26 cellular contexts compared by ENCODE assay signal in the genomic region with DNA sequence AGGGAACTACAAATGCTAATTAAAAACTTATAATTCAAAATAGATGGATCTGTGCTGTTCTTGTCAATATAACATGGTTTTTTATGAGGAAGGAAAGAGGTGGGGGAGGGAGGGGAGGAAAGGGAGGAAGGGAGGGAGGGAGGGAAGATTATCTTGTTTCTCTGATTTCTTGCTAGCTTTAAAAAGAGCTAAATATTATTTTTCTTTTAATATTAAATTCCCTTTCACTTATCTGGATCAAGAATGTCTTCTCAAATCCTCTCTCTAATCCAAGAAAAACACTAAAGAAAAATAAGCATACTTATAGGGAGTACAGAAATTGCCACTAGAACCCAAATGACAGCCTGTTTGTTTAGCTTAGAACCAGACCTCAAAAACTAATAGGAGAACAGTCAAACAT. TPM values are rescaled to one million over a fixed set of nuclear protein-coding genes. Genes with fewer than 3 reads are reported as not detected.
DNase-seq lines count a peak whose midpoint lies in the region; ATAC-seq, FAIRE-seq and TF ChIP-seq lines count a peak whose summit lies in the region.
"Had no signal": no experiment of that assay in that cellular context is flagged by ENCODE, and none has a peak within 500 bp of the region (broad histone marks: within the 10 kb centered on the region; RNA-seq: fewer than 3 reads in every experiment).

No MANE protein-coding gene starts in this region.

- POLR2A ChIA-PET in HepG2 (lab: Yijun Ruan, JAX) (no interaction called here), K562 (lab: Yijun Ruan, JAX) (interaction anchor here (1.8 kb wide), 1 partner anchor 18 kb away, joined by 6 read pairs; no protein-coding TSS in a partner anchor)

- in situ Hi-C loops in HepG2 (cut with HindIII; ENCODE audit: extremely low pct_ligation_motif_present, low pct_unique_long_range_greater_than_20kb) (no loop called here), K562 (cut with MboI) (no loop called here), gastrocnemius medialis (cut with MboI; ENCODE audit: low sequenced_read_pairs in 4 of 4) (no loop called here)

- H4K20me1 ChIP-seq in HepG2 (ENCODE audit: insufficient read depth, low read length) (no peaks in the 10 kb centered on the region), K562 (replicated peaks; ENCODE audit: control insufficient read depth, insufficient read depth, low read length) (no peaks in the 10 kb centered on the region)
- H4K20me1 ChIP-seq: BLaER1 treated with 17β-estradiol and CSF1 and Interleukin-3, amounts not matched to agents 10 nM and 100 nM had no signal

- no peak overlapping the region for H2AFZ ChIP-seq in HepG2 (ENCODE audit: low read length)
- no peak overlapping the region for H2AFZ ChIP-seq in K562 (ENCODE audit: low read depth, low read length)

- FAIRE-seq in HepG2 (lab: Jason Lieb, UNC), result no peak
- no peak for FAIRE-seq in K562 (lab: Jason Lieb, UNC)
- FAIRE-seq: A549, D721Med, GM12878, GM12892, GM18507 had no signal

- H3K4me2 ChIP-seq in HepG2 (ENCODE audit: low read depth, low read length), result no peak overlapping the region
- no peak overlapping the region for H3K4me2 ChIP-seq in K562 (ENCODE audit: insufficient read depth, low read length)
- H3K4me2 ChIP-seq: A549; BLaER1 treated with 17β-estradiol and CSF1 and Interleukin-3, amounts not matched to agents 10 nM and 100 nM had no signal

- H3K4me1 ChIP-seq in HepG2 (ENCODE audit: insufficient read depth, low read length) (no peaks in the 10 kb centered on the region), right lobe of liver (no peaks in the 10 kb centered on the region), K562 (replicated peaks in 1 of 2; ENCODE audit: control insufficient read depth in 2 of 2, insufficient read depth in 2 of 2, low read length in 2 of 2) (no peaks in the 10 kb centered on the region), gastrocnemius medialis (peaks cover 30 to 31% of the 10 kb centered on the region in 2 donors)
- H3K4me1 ChIP-seq: A549, Caco-2 had no signal

- TF ChIP-seq EP300 in HepG2 (IDR thresholded peaks at IDR 0.05; ENCODE audit: low read depth in 2 of 2, low read length in 2 of 2) (no peak), HepG2 (CRISPR knock-in tag; IDR thresholded peaks at IDR 0.05; ENCODE audit: borderline replicate concordance) (no peak), K562 (IDR thresholded peaks at IDR 0.05; ENCODE audit: low read length) (no peak)

- TF ChIP-seq CTCF in HepG2 (CRISPR knock-in tag; IDR thresholded peaks at IDR 0.05) (no peak), right lobe of liver (IDR thresholded peaks at IDR 0.05) (no peak), K562 (IDR thresholded peaks at IDR 0.05 in 2 of 3, conservative IDR thresholded peaks at IDR 0.05 in 1 of 3; ENCODE audit: insufficient read depth in 2 of 3, low read depth in 1 of 3, low read length in 3 of 3) (no peak), gastrocnemius medialis (IDR thresholded peaks at IDR 0.05 in 4 of 5, conservative IDR thresholded peaks at IDR 0.05 in 1 of 5) (no peak)

- no peak overlapping the region for H3K9ac ChIP-seq in HepG2 (ENCODE audit: insufficient read depth, low read depth, low read length)
- H3K9ac ChIP-seq in K562 (ENCODE audit: insufficient read depth in 1 of 2, low read depth in 2 of 2, low read length in 2 of 2), result no peak overlapping the region
- H3K9ac ChIP-seq: BLaER1 treated with 17β-estradiol and CSF1 and Interleukin-3, amounts not matched to agents 10 nM and 100 nM had no signal

- H3K4me3 ChIP-seq in HepG2 (replicated peaks in 1 of 3; ENCODE audit: insufficient read depth in 1 of 3, low read depth in 2 of 3, low read length in 3 of 3) (no peak overlapping the region), right lobe of liver (no peak overlapping the region), K562 (no peak overlapping the region), gastrocnemius medialis (no peak overlapping the region)
- H3K4me3 ChIP-seq: A549; BLaER1 treated with 17β-estradiol and CSF1 and Interleukin-3, amounts not matched to agents 10 nM and 100 nM; GM12878 had no signal

- H3K9me3 ChIP-seq in HepG2 (ENCODE audit: low read length) (no peaks in the 10 kb centered on the region), right lobe of liver (no peaks in the 10 kb centered on the region), K562 (replicated peaks; ENCODE audit: control insufficient read depth, insufficient read depth, low read depth, low read length) (no peaks in the 10 kb centered on the region), gastrocnemius medialis (no peaks in the 10 kb centered on the region)
- H3K9me3 ChIP-seq: A549; BLaER1 treated with 17β-estradiol and CSF1 and Interleukin-3, amounts not matched to agents 10 nM and 100 nM; Caco-2 had no signal

- CTCF ChIA-PET in HepG2 (lab: Yijun Ruan, JAX; ENCODE audit: low intra/inter-chr PET ratio, low total read pairs), result no interaction called here
- CTCF ChIA-PET in K562 (lab: Yijun Ruan, JAX; ENCODE audit: low intra/inter-chr PET ratio), result no interaction called here

- H3K36me3 ChIP-seq in HepG2 (replicated peaks in 1 of 2; ENCODE audit: control insufficient read depth in 1 of 2, insufficient read depth in 2 of 2, low read length in 2 of 2), result no peaks in the 10 kb centered on the region
- H3K36me3 ChIP-seq in right lobe of liver, result no peaks in the 10 kb centered on the region
- H3K36me3 ChIP-seq in K562 (ENCODE audit: control insufficient read depth, insufficient read depth, low read length), result no peaks in the 10 kb centered on the region
- no peaks in the 10 kb centered on the region for H3K36me3 ChIP-seq in gastrocnemius medialis
- H3K36me3 ChIP-seq: BLaER1 treated with 17β-estradiol and CSF1 and Interleukin-3, amounts not matched to agents 10 nM and 100 nM had no signal

- TF ChIP-seq POLR2A in HepG2 (IDR thresholded peaks at IDR 0.05; ENCODE audit: insufficient read depth in 1 of 2, low read depth in 2 of 2, low read length in 2 of 2) (no peak), right lobe of liver (IDR thresholded peaks at IDR 0.05) (no peak), K562 (conservative IDR thresholded peaks at IDR 0.05) (no peak), gastrocnemius medialis (IDR thresholded peaks at IDR 0.05) (no peak)

- BruUV-seq in HepG2 (replicated peaks; lab: Mats Ljungman, UMichigan), result no TSS peak
- no TSS peak for BruUV-seq in K562 (replicated peaks; lab: Mats Ljungman, UMichigan)

- ATAC-seq in HepG2 (no peak), right lobe of liver (no peak), K562 (no peak), gastrocnemius medialis (no peak)
- ATAC-seq: A549; CD8-positive, alpha-beta T cell; GM12878 had no signal

- intact Hi-C loops in HepG2 (cut with micrococcal nuclease; ENCODE audit: unreplicated experiment) (no loop called here), right lobe of liver (cut with DNase I) (no loop called here), K562 (cut with micrococcal nuclease) (no loop called here), gastrocnemius medialis (cut with DNase I; ENCODE audit: low total_unique reads) (loop anchor here (5.0 kb wide), 1 partner anchor 51 kb away; no protein-coding TSS in a partner anchor)

- DNase-seq in HepG2 (ENCODE audit: low spot score) (no peak), right lobe of liver (no peak), K562 (ENCODE audit: extremely low read depth in 1 of 4, low spot score in 3 of 4) (no peak), gastrocnemius medialis (no peak), Kasumi-1 (lab: John Stamatoyannopoulos, UW) (no peak), NCI-H1694 treated with DMSO at 0.1 percent for 48 hours (lab: John Stamatoyannopoulos, UW) (no peak), dedifferentiated amniotic fluid mesenchymal stem cell (ENCODE audit: extremely low spot score) (no peak)
- DNase-seq: AML-193; Caco-2; Calu3; CD4-positive, alpha-beta T cell; CD8-positive, alpha-beta T cell; DMS53; DMS79; DND-41; EL; GDM1 had no signal

- H3K27me3 ChIP-seq in HepG2 (ENCODE audit: control insufficient read depth in 1 of 2, insufficient read depth in 2 of 2, low read length in 2 of 2) (no peaks in the 10 kb centered on the region), right lobe of liver (no peaks in the 10 kb centered on the region), K562 (ENCODE audit: control insufficient read depth in 2 of 2, insufficient read depth in 2 of 2, low read length in 2 of 2) (no peaks in the 10 kb centered on the region), gastrocnemius medialis (no peaks in the 10 kb centered on the region)
- H3K27me3 ChIP-seq: BLaER1 treated with 17β-estradiol and CSF1 and Interleukin-3, amounts not matched to agents 10 nM and 100 nM had no signal

- H3K27ac ChIP-seq in HepG2 (ENCODE audit: extremely low read length, insufficient read depth, low read length) (no peak overlapping the region), right lobe of liver (no peak overlapping the region), K562 (ENCODE audit: extremely low read depth, low read depth, low read length) (no peak overlapping the region), gastrocnemius medialis (peak overlapping the region; percentile 15 to 80 (median 58))
- H3K27ac ChIP-seq: 22Rv1; A549; BLaER1 treated with 17β-estradiol and CSF1 and Interleukin-3, amounts not matched to agents 10 nM and 100 nM; C4-2B had no signal

- TF ChIP-seq RAD21 in HepG2 (CRISPR knock-in tag; IDR thresholded peaks at IDR 0.05) (no peak), K562 (CRISPR knock-in tag; conservative IDR thresholded peaks at IDR 0.05 in 1 of 2, IDR thresholded peaks at IDR 0.05 in 1 of 2) (no peak)

- H3K79me2 ChIP-seq in HepG2 (ENCODE audit: insufficient read depth, low read length), result no peaks in the 10 kb centered on the region
- no peaks in the 10 kb centered on the region for H3K79me2 ChIP-seq in K562 (ENCODE audit: control insufficient read depth, insufficient read depth, low read length)

- no peaks in the 10 kb centered on the region for H3K9me1 ChIP-seq in K562 (ENCODE audit: control insufficient read depth, insufficient read depth, low read length)

RNA-seq across cellular contexts. Expression of a gene that starts 55.2 kb away (rescaled TPM):
- 0.07 TPM in 1 of 2 replicates, not detected in the other for total RNA-seq in HepG2 (2016; rRNA removed; fragmentation: Illumina TruSeq; extraction: Trizol)
- total RNA-seq in HepG2 (2016; cell fraction: cytosol; rRNA removed; fragmentation: Illumina TruSeq; extraction: Trizol; ENCODE audit: low read depth), result not detected in 2 replicates
- total RNA-seq in HepG2 (2016; cell fraction: insoluble cytoplasmic fraction; rRNA removed; fragmentation: Illumina TruSeq; extraction: Trizol), result not detected in 2 replicates
- total RNA-seq in HepG2 (2016; cell fraction: membrane; rRNA removed; fragmentation: Illumina TruSeq; extraction: Trizol), result not detected in 2 replicates
- not detected in 2 replicates for total RNA-seq in HepG2 (2016; cell fraction: nucleus; rRNA removed; fragmentation: Illumina TruSeq; extraction: Trizol)
- polyA plus RNA-seq in HepG2 (2011; rRNA removed), result not detected in 2 replicates
- not detected in 2 replicates for polyA plus RNA-seq in HepG2 (2011; cell fraction: cytosol; rRNA removed)
- not detected in 2 replicates for polyA plus RNA-seq in HepG2 (2011; cell fraction: nucleus; rRNA removed)
- not detected in 2 replicates for polyA plus RNA-seq in HepG2 (2012)
- not detected in 2 replicates for polyA plus RNA-seq in HepG2 (2016; cell fraction: cytosol; fragmentation: Illumina TruSeq; extraction: Trizol; ENCODE audit: low read depth)
- polyA plus RNA-seq in HepG2 (2016; cell fraction: insoluble cytoplasmic fraction; fragmentation: Illumina TruSeq; extraction: Trizol; ENCODE audit: low read depth), result not detected in 2 replicates
- not detected in 2 replicates for polyA plus RNA-seq in HepG2 (2016; cell fraction: membrane; fragmentation: Illumina TruSeq; extraction: Trizol; ENCODE audit: low read depth)
- not detected in 2 replicates for polyA plus RNA-seq in HepG2 (2016; cell fraction: nucleus; fragmentation: Illumina TruSeq; extraction: Trizol; ENCODE audit: insufficient read depth, low read depth)
- not detected in 2 replicates for polyA minus RNA-seq in HepG2 (2011; rRNA and poly(A)+ RNA removed; ENCODE audit: low replicate concordance)
- not detected in 2 replicates for polyA minus RNA-seq in HepG2 (2011; cell fraction: cytosol; rRNA and poly(A)+ RNA removed)
- polyA minus RNA-seq in HepG2 (2011; cell fraction: nucleus; rRNA and poly(A)+ RNA removed), result 0.26 TPM in 1 of 2 replicates, not detected in the other
- under 1 TPM in 4 of 6 experiments, not detected in 2; 0.19 to 0.31 (median 0.22) TPM for total RNA-seq in right lobe of liver
- total RNA-seq in K562 (2011; cell fraction: chromatin; rRNA removed; ENCODE audit: low replicate concordance), result 0.21 TPM in 1 of 2 replicates, not detected in the other
- total RNA-seq in K562 (2011; cell fraction: nucleolus; rRNA removed), result 0.13 TPM in 1 of 2 replicates, not detected in the other
- total RNA-seq in K562 (2011; cell fraction: nucleoplasm; rRNA removed), result 0.07 and 0.15 TPM in 2 replicates
- 0.12 TPM in 1 of 2 replicates, not detected in the other for total RNA-seq in K562 (2014; rRNA removed)
- total RNA-seq in K562 (2014; rRNA removed; fragmentation: Illumina TruSeq; extraction: Trizol), result 0.29 and 0.41 TPM in 2 replicates
- total RNA-seq in K562 (2015; rRNA removed; fragmentation: Illumina TruSeq; extraction: Trizol), result 0.11 and 0.18 TPM in 2 replicates
- 0.20 and 0.35 TPM in 2 replicates for total RNA-seq in K562 (2021)
- 0.07 and 0.09 TPM in 2 replicates for polyA plus RNA-seq in K562 (2011; rRNA removed)
- polyA plus RNA-seq in K562 (2011; cell fraction: cytosol; rRNA removed), result 0.01 and 0.03 TPM in 2 replicates
- not detected in 2 replicates for polyA plus RNA-seq in K562 (2011; cell fraction: nucleus; rRNA removed)
- polyA plus RNA-seq in K562 (2012), result 0.08 and 0.10 TPM in 2 replicates
- polyA plus RNA-seq in K562 (2014; fragmentation: Illumina TruSeq; extraction: Trizol), result 0.10 and 0.21 TPM in 2 replicates
- polyA plus RNA-seq in K562 (2014; fragmentation: Nextera tagmentation; extraction: Ambion mirVana), result under 1 TPM; 0.20 to 1.00 TPM
- polyA plus RNA-seq in K562 (2014; rRNA removed), result 0.05 and 0.16 TPM in 2 replicates
- 0.06 and 0.18 TPM in 2 replicates for polyA minus RNA-seq in K562 (2011; rRNA and poly(A)+ RNA removed)
- not detected in 2 replicates for polyA minus RNA-seq in K562 (2011; cell fraction: cytosol; rRNA and poly(A)+ RNA removed)
- 0.13 and 0.22 TPM in 2 replicates for polyA minus RNA-seq in K562 (2011; cell fraction: nucleus; rRNA and poly(A)+ RNA removed)
- total RNA-seq in gastrocnemius medialis, result 10 to 100 TPM in 1 of 4 donors, 1 to 10 TPM in 2, under 1 TPM in 1; 0.42 to 11.7 (median 6.9) TPM
- total RNA-seq: A172, Calu3 had no signal

Comparison
In these comparisons a context has a peak if more than half of its experiments do, and no peak if none do; other contexts are left out.
1. H3K27ac ChIP-seq: peak in gastrocnemius medialis (4 of 4); none in HepG2 (single experiment), right lobe of liver (0 of 3) and K562 (single experiment).